12 cellular contexts compared by ENCODE assay signal in the genomic region with DNA sequence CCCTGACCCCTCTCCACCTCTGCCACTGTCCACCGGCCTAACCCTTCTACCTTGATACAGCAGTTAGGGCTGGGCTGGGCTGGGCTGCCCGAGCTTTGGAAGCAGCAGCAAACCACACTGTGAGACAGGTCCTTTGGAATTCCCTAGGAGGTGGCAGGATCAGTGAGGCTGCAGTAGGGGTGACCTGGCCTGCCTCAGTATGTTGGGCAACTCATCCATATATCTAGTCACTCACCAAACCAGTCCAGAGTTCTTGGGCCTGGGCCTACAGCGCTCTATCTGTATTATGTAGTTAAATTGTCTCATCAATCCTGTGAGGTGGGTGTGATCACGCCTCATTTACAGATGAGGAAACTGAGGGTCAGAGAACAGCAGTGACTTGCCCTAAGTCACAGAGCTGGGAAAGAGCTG. TPM values are rescaled to one million over a fixed set of nuclear protein-coding genes. Genes with fewer than 3 reads are reported as not detected.
DNase-seq lines count a peak whose midpoint lies in the region; ATAC-seq, FAIRE-seq and TF ChIP-seq lines count a peak whose summit lies in the region.
"Had no signal": no experiment of that assay in that cellular context is flagged by ENCODE, and none has a peak within 500 bp of the region (broad histone marks: within the 10 kb centered on the region; RNA-seq: fewer than 3 reads in every experiment).

No MANE protein-coding gene starts in this region.

- RAD21 ChIA-PET in HCT116 (lab: Charles Lee; ENCODE audit: low non-redundant PET in 1 of 2, low total read pairs in 2 of 2, uncharacterized antibody in 2 of 2, unreplicated experiment in 2 of 2) = interaction anchor here in 1 of 2 experiments (0.6 kb wide), 1 partner anchor 47 kb away, joined by 5 read pairs; no protein-coding TSS in a partner anchor

- H3K9ac ChIP-seq in HCT116 (ENCODE audit: low read length) = peak overlapping the region; percentile 40
- H3K9ac ChIP-seq in K562 (ENCODE audit: insufficient read depth in 1 of 2, low read depth in 2 of 2, low read length in 2 of 2) = peak overlapping the region in 1 of 2 experiments; percentile 81; a peak in 2 of 4 replicates

- TF ChIP-seq POLR2A in HCT116 (IDR thresholded peaks at IDR 0.05; ENCODE audit: borderline replicate concordance, extremely low read depth, insufficient read depth, insufficient read length) (no peak), K562 (conservative IDR thresholded peaks at IDR 0.05) (no peak), transverse colon (IDR thresholded peaks at IDR 0.05) (no peak)

- H3K27me3 ChIP-seq in HCT116 (ENCODE audit: insufficient read depth, low read length) = no peaks in the 10 kb centered on the region
- no peaks in the 10 kb centered on the region for H3K27me3 ChIP-seq in K562 (ENCODE audit: control insufficient read depth in 2 of 2, insufficient read depth in 2 of 2, low read length in 2 of 2)
- no peaks in the 10 kb centered on the region for H3K27me3 ChIP-seq in transverse colon
- H3K27me3 ChIP-seq: SJSA1, tibial artery had no signal

- H2AFZ ChIP-seq in HCT116 (ENCODE audit: low read depth, low read length, poor library complexity, severe bottlenecking) = no peak overlapping the region
- H2AFZ ChIP-seq in K562 (ENCODE audit: low read depth, low read length) = peak overlapping the region; percentile 90

- in situ Hi-C loops in K562 (cut with MboI) (loop anchor here (10.0 kb wide), 1 partner anchor 49 kb away; no protein-coding TSS in a partner anchor), transverse colon (cut with MboI; ENCODE audit: low pct_ligation_motif_present in 1 of 4, low pct_unique_long_range_greater_than_20kb in 1 of 4, low sequenced_read_pairs in 3 of 4) (loop anchor here in 2 of 4 donors (10.0 kb wide), 1 partner anchor 59 kb away; no protein-coding TSS in a partner anchor)

- no peak for ATAC-seq in HCT116
- ATAC-seq in K562 = no peak
- peak; percentile 19 for ATAC-seq in left colon
- no peak for ATAC-seq in HG02798 (IDR thresholded peaks at IDR 0.05; ENCODE audit: poor library complexity, unreplicated experiment)

- DNase-seq in HCT116 (ENCODE audit: low read depth, low spot score) (no peak), K562 (ENCODE audit: extremely low read depth in 1 of 4, low spot score in 3 of 4) (no peak), left colon (peak in 1 of 2 donors; percentile 34), transverse colon (no peak), SKM-1 treated with dmso at 0.1 percent for 144 hours (lab: John Stamatoyannopoulos, UW; ENCODE audit: unreplicated experiment) (no peak)
- no peak for DNase-seq in activated naive CD4-positive, alpha-beta T cell (lab: John Stamatoyannopoulos, UW)
- DNase-seq: aorta had no signal

- H4K20me1 ChIP-seq in HCT116 (ENCODE audit: insufficient read depth) (no peaks in the 10 kb centered on the region), K562 (replicated peaks; ENCODE audit: control insufficient read depth, insufficient read depth, low read length) (no peaks in the 10 kb centered on the region)

- H3K79me2 ChIP-seq in HCT116 (ENCODE audit: insufficient read depth, low read length) (no peaks in the 10 kb centered on the region), K562 (ENCODE audit: control insufficient read depth, insufficient read depth, low read length) (no peaks in the 10 kb centered on the region)

- TF ChIP-seq EP300 in K562 (IDR thresholded peaks at IDR 0.05; ENCODE audit: low read length) = no peak
- no peak for TF ChIP-seq EP300 in transverse colon (IDR thresholded peaks at IDR 0.05; ENCODE audit: low read depth)

- 51% methylated on average over 4 of the region's 4 CpGs for WGBS in K562 (ENCODE audit: insufficient coverage, low coverage, missing lambda C conversion rate)
- 74% methylated on average over 4 of the region's 4 CpGs; no CpG with 5 or more reads in 1 of the 2 donors for WGBS in transverse colon (ENCODE audit: low coverage in 1 of 2), 2 donors

- H3K27ac ChIP-seq in HCT116 (ENCODE audit: low read depth, low read length) (peak overlapping the region; percentile 53), K562 (ENCODE audit: extremely low read depth, low read depth, low read length) (no peak overlapping the region), transverse colon (peak overlapping the region; percentile 70 to 80 (median 72))
- H3K27ac ChIP-seq: SJSA1, tibial artery had no signal

- POLR2A ChIA-PET in HCT116 (lab: Charles Lee) (interaction anchor here (1.0 to 1.8 kb wide), 3 partner anchors 10 to 43 kb away, joined by 3 to 11 read pairs (median 4); no protein-coding TSS in a partner anchor), K562 (lab: Yijun Ruan, JAX) (interaction anchor here (0.7 to 8.8 kb wide), 5 partner anchors 10 to 695 kb away, joined by 4 to 116 read pairs (median 9); no protein-coding TSS in a partner anchor)

- no peaks in the 10 kb centered on the region for H3K9me3 ChIP-seq in HCT116 (ENCODE audit: control insufficient read depth in 1 of 2, insufficient read depth in 1 of 2, low read depth in 1 of 2, low read length in 2 of 2)
- H3K9me3 ChIP-seq in K562 (replicated peaks; ENCODE audit: control insufficient read depth, insufficient read depth, low read depth, low read length) = no peaks in the 10 kb centered on the region
- H3K9me3 ChIP-seq in transverse colon = no peaks in the 10 kb centered on the region
- H3K9me3 ChIP-seq: SJSA1, tibial artery had no signal

- H3K4me3 ChIP-seq in HCT116 (replicated peaks in 1 of 2; ENCODE audit: low read depth in 1 of 2, low read length in 2 of 2) = no peak overlapping the region
- H3K4me3 ChIP-seq in K562 = no peak overlapping the region
- H3K4me3 ChIP-seq in transverse colon = no peak overlapping the region
- H3K4me3 ChIP-seq: SJSA1, tibial artery had no signal

- CTCF ChIA-PET in HCT116 (lab: Charles Lee) = interaction anchor here (1.5 to 1.6 kb wide), 2 partner anchors 12 to 57 kb away, joined by 3 to 7 read pairs; no protein-coding TSS in a partner anchor
- CTCF ChIA-PET in K562 (lab: Yijun Ruan, JAX; ENCODE audit: low intra/inter-chr PET ratio) = interaction anchor here (1.2 to 1.3 kb wide), 2 partner anchors 52 to 57 kb away, joined by 5 to 7 read pairs; no protein-coding TSS in a partner anchor

- H3K4me1 ChIP-seq in HCT116 (ENCODE audit: control insufficient read depth in 1 of 2, insufficient read depth in 2 of 2, low read length in 2 of 2) (peaks cover 21 to 42% of the 10 kb centered on the region in 2 experiments), K562 (replicated peaks in 1 of 2; ENCODE audit: control insufficient read depth in 2 of 2, insufficient read depth in 2 of 2, low read length in 2 of 2) (peaks cover 16 to 46% of the 10 kb centered on the region in 2 experiments; a peak in 4 of 5 replicates), transverse colon (peaks cover 7 to 33% (median 23%) of the 10 kb centered on the region in 4 donors)

- BruUV-seq in HCT116 (replicated peaks; lab: Mats Ljungman, UMichigan) = no TSS peak
- BruUV-seq in K562 (replicated peaks; lab: Mats Ljungman, UMichigan) = no TSS peak

- intact Hi-C loops in HCT116 (cut with micrococcal nuclease) = loop anchor here (5.0 kb wide), 1 partner anchor 46 kb away; no protein-coding TSS in a partner anchor
- intact Hi-C loops in K562 (cut with micrococcal nuclease) = no loop called here
- intact Hi-C loops in left colon (cut with DNase I, micrococcal nuclease) = loop anchor here in 1 of 2 donors (10.0 kb wide), 1 partner anchor 59 kb away; no protein-coding TSS in a partner anchor
- intact Hi-C loops in transverse colon (cut with DNase I; ENCODE audit: low total_unique reads) = no loop called here

- H3K4me2 ChIP-seq in HCT116 (ENCODE audit: low read length) = peak overlapping the region; percentile 81
- no peak overlapping the region for H3K4me2 ChIP-seq in K562 (ENCODE audit: insufficient read depth, low read length)

- no peaks in the 10 kb centered on the region for H3K9me1 ChIP-seq in K562 (ENCODE audit: control insufficient read depth, insufficient read depth, low read length)

- H3K36me3 ChIP-seq in HCT116 (ENCODE audit: control insufficient read depth in 1 of 2, insufficient read depth in 2 of 2, low read length in 2 of 2) (no peaks in the 10 kb centered on the region), K562 (ENCODE audit: control insufficient read depth, insufficient read depth, low read length) (no peaks in the 10 kb centered on the region), transverse colon (no peaks in the 10 kb centered on the region)
- H3K36me3 ChIP-seq: tibial artery had no signal

- TF ChIP-seq RAD21 in HCT116 (IDR thresholded peaks at IDR 0.05; ENCODE audit: low read depth) = no peak
- no peak for TF ChIP-seq RAD21 in K562 (CRISPR knock-in tag; conservative IDR thresholded peaks at IDR 0.05 in 1 of 2, IDR thresholded peaks at IDR 0.05 in 1 of 2)

- no peak for FAIRE-seq in K562 (lab: Jason Lieb, UNC)

- H3K9me2 ChIP-seq in HCT116 (ENCODE audit: insufficient read depth) = no peaks in the 10 kb centered on the region

- TF ChIP-seq CTCF in HCT116 (IDR thresholded peaks at IDR 0.05 in 2 of 3, conservative IDR thresholded peaks at IDR 0.05 in 1 of 3; ENCODE audit: borderline replicate concordance in 1 of 3, insufficient read depth in 1 of 3, low read depth in 2 of 3, low read length in 2 of 3) (no peak), K562 (IDR thresholded peaks at IDR 0.05 in 2 of 3, conservative IDR thresholded peaks at IDR 0.05 in 1 of 3; ENCODE audit: insufficient read depth in 2 of 3, low read depth in 1 of 3, low read length in 3 of 3) (no peak), transverse colon (IDR thresholded peaks at IDR 0.05) (no peak)

TF ChIP-seq in K562, 482 proteins besides CTCF, POLR2A, EP300 and RAD21 (continues in another document):
- peak; percentile 62 for TF ChIP-seq RBM25 (IDR thresholded peaks at IDR 0.05; ENCODE audit: low read depth, low read length, severe bottlenecking)

RNA-seq across cellular contexts. Expression of a gene that starts 13.3 kb away (rescaled TPM):
- total RNA-seq in HCT116 (2021; ENCODE audit: unreplicated experiment) (1.3 TPM), K562 (2014; rRNA removed) (0.86 and 1.1 TPM in 2 replicates), K562 (2014; rRNA removed; fragmentation: Illumina TruSeq; extraction: Trizol) (0.83 and 0.91 TPM in 2 replicates), K562 (2015; rRNA removed; fragmentation: Illumina TruSeq; extraction: Trizol) (0.87 and 1.1 TPM in 2 replicates), K562 (2021) (0.62 and 0.87 TPM in 2 replicates), left colon (10 to 100 TPM; 16.4 to 20.3 TPM), transverse colon (10 to 100 TPM; 24.9 to 95.5 (median 43.8) TPM)
- 0.87 and 1.5 TPM in 2 replicates for polyA plus RNA-seq in HCT116 (2012)
- 2.1 and 2.4 TPM in 2 replicates for total RNA-seq in K562 (2011; cell fraction: chromatin; rRNA removed; ENCODE audit: low replicate concordance)
- total RNA-seq in K562 (2011; cell fraction: nucleolus; rRNA removed) = 1.7 and 1.8 TPM in 2 replicates
- total RNA-seq in K562 (2011; cell fraction: nucleoplasm; rRNA removed) = 1.2 and 1.5 TPM in 2 replicates
- polyA plus RNA-seq in K562 (2011; rRNA removed) (0.43 and 0.98 TPM in 2 replicates), K562 (2014; fragmentation: Illumina TruSeq; extraction: Trizol) (0.84 and 1.1 TPM in 2 replicates), K562 (2014; fragmentation: Nextera tagmentation; extraction: Ambion mirVana) (under 1 TPM; 0.49 to 0.74 TPM), K562 (2014; rRNA removed) (0.88 and 1.1 TPM in 2 replicates)
- polyA plus RNA-seq in K562 (2011; cell fraction: cytosol; rRNA removed) = 0.16 and 0.22 TPM in 2 replicates
- polyA plus RNA-seq in K562 (2011; cell fraction: nucleus; rRNA removed) = 0.37 and 0.92 TPM in 2 replicates
- 0.26 and 0.47 TPM in 2 replicates for polyA plus RNA-seq in K562 (2012)
- 1.2 and 1.3 TPM in 2 replicates for polyA minus RNA-seq in K562 (2011; rRNA and poly(A)+ RNA removed)
- polyA minus RNA-seq in K562 (2011; cell fraction: cytosol; rRNA and poly(A)+ RNA removed) = 0.73 and 0.76 TPM in 2 replicates
- 0.22 and 0.54 TPM in 2 replicates for polyA minus RNA-seq in K562 (2011; cell fraction: nucleus; rRNA and poly(A)+ RNA removed)
- total RNA-seq: activated CD4-positive, alpha-beta memory T cell treated with anti-CD3 and anti-CD28 coated beads for 36 hours; activated T-helper 17 cell treated with anti-CD3 and anti-CD28 coated beads, Interleukin-2, amount 50 U/mL, for 72 hours had no signal
